ENCODE assay signal across 1 cellular context in genomic region chr3:129160891-129161859, GRCh38.
A peak's percentile ranks its signal among the peaks of the same experiment; 100 is the strongest.
TF ChIP-seq lines count a peak whose summit lies in the region.

ISY1 (minus strand) TSS chr3:129161063; CDS start chr3:129160975, 88 bp downstream.

TF ChIP-seq in HepG2, 621 proteins besides CTCF, POLR2A, EP300 and RAD21 (continued from another document and continues in another):
- TF ChIP-seq NR1H2 (CRISPR knock-in tag; IDR thresholded peaks at IDR 0.05; ENCODE audit: borderline replicate concordance, low read depth): no peak
- no peak for TF ChIP-seq FOXM1 (CRISPR knock-in tag; IDR thresholded peaks at IDR 0.05)
- TF ChIP-seq, protein P1, sequence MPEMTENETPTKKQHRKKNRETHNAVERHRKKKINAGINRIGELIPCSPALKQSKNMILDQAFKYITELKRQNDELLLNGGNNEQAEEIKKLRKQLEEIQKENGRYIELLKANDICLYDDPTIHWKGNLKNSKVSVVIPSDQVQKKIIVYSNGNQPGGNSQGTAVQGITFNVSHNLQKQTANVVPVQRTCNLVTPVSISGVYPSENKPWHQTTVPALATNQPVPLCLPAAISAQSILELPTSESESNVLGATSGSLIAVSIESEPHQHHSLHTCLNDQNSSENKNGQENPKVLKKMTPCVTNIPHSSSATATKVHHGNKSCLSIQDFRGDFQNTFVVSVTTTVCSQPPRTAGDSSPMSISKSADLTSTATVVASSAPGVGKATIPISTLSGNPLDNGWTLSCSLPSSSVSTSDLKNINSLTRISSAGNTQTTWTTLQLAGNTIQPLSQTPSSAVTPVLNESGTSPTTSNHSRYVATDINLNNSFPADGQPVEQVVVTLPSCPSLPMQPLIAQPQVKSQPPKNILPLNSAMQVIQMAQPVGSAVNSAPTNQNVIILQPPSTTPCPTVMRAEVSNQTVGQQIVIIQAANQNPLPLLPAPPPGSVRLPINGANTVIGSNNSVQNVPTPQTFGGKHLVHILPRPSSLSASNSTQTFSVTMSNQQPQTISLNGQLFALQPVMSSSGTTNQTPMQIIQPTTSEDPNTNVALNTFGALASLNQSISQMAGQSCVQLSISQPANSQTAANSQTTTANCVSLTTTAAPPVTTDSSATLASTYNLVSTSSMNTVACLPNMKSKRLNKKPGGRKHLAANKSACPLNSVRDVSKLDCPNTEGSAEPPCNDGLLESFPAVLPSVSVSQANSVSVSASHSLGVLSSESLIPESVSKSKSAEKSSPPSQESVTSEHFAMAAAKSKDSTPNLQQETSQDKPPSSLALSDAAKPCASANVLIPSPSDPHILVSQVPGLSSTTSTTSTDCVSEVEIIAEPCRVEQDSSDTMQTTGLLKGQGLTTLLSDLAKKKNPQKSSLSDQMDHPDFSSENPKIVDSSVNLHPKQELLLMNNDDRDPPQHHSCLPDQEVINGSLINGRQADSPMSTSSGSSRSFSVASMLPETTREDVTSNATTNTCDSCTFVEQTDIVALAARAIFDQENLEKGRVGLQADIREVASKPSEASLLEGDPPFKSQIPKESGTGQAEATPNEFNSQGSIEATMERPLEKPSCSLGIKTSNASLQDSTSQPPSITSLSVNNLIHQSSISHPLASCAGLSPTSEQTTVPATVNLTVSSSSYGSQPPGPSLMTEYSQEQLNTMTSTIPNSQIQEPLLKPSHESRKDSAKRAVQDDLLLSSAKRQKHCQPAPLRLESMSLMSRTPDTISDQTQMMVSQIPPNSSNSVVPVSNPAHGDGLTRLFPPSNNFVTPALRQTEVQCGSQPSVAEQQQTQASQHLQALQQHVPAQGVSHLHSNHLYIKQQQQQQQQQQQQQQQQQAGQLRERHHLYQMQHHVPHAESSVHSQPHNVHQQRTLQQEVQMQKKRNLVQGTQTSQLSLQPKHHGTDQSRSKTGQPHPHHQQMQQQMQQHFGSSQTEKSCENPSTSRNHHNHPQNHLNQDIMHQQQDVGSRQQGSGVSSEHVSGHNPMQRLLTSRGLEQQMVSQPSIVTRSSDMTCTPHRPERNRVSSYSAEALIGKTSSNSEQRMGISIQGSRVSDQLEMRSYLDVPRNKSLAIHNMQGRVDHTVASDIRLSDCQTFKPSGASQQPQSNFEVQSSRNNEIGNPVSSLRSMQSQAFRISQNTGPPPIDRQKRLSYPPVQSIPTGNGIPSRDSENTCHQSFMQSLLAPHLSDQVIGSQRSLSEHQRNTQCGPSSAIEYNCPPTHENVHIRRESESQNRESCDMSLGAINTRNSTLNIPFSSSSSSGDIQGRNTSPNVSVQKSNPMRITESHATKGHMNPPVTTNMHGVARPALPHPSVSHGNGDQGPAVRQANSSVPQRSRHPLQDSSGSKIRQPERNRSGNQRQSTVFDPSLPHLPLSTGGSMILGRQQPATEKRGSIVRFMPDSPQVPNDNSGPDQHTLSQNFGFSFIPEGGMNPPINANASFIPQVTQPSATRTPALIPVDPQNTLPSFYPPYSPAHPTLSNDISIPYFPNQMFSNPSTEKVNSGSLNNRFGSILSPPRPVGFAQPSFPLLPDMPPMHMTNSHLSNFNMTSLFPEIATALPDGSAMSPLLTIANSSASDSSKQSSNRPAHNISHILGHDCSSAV (CRISPR knock-in tag; IDR thresholded peaks at IDR 0.05; ENCODE audit: borderline replicate concordance): no peak
- TF ChIP-seq, protein P2, sequence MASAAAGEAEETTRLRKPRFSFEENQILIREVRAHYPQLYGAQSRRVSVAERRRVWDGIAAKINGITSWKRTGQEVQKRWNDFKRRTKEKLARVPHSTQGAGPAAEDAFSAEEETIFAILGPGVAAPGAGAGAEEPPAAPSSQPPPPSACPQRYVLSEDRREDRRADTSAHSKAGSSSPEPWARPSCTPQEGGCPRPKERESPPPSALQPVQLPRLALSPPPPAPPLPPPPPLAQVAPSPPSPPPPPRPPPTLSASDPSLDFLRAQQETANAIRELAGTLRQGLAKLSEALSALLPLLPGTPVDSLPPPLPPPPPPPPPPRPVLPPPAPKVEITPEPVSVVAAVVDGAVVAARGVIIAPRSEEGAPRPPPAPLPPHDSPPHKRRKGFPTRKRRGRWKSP (CRISPR knock-in tag; IDR thresholded peaks at IDR 0.05): peak; percentile 85
- TF ChIP-seq ZNF292 (CRISPR knock-in tag; IDR thresholded peaks at IDR 0.05; ENCODE audit: borderline replicate concordance, low read depth): no peak
- TF ChIP-seq MED8 (CRISPR knock-in tag; IDR thresholded peaks at IDR 0.05; ENCODE audit: insufficient replicate concordance): peak; percentile 45
- TF ChIP-seq ZNF777 (CRISPR knock-in tag; IDR thresholded peaks at IDR 0.05): peak; percentile 82; the same call in 1 of the 2 replicates
- peak; percentile 82 for TF ChIP-seq RBFOX2 (IDR thresholded peaks at IDR 0.05; ENCODE audit: low read depth, low read length)
- TF ChIP-seq CBX1 (IDR thresholded peaks at IDR 0.05; ENCODE audit: low read depth): peak; percentile 80
- no peak for TF ChIP-seq POLR2AphosphoS2 (IDR thresholded peaks at IDR 0.05; ENCODE audit: low read depth, low read length)
- no peak for TF ChIP-seq MAFF (IDR thresholded peaks at IDR 0.05; ENCODE audit: low read depth, low read length)
- no peak for TF ChIP-seq MED13 (CRISPR knock-in tag; IDR thresholded peaks at IDR 0.05)
- TF ChIP-seq, protein P3, sequence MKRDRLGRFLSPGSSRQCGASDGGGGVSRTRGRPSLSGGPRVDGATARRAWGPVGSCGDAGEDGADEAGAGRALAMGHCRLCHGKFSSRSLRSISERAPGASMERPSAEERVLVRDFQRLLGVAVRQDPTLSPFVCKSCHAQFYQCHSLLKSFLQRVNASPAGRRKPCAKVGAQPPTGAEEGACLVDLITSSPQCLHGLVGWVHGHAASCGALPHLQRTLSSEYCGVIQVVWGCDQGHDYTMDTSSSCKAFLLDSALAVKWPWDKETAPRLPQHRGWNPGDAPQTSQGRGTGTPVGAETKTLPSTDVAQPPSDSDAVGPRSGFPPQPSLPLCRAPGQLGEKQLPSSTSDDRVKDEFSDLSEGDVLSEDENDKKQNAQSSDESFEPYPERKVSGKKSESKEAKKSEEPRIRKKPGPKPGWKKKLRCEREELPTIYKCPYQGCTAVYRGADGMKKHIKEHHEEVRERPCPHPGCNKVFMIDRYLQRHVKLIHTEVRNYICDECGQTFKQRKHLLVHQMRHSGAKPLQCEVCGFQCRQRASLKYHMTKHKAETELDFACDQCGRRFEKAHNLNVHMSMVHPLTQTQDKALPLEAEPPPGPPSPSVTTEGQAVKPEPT (CRISPR knock-in tag; IDR thresholded peaks at IDR 0.05; ENCODE audit: low read depth): 0 out of 2 replicates have a peak, but pooled peaks have one; percentile 32
- 0 out of 2 replicates have a peak, but pooled peaks have one; percentile 33 for TF ChIP-seq ZNF780A (CRISPR knock-in tag; IDR thresholded peaks at IDR 0.05)
- no peak for TF ChIP-seq HMGA1 (CRISPR knock-in tag; conservative IDR thresholded peaks at IDR 0.05)
- peak; percentile 79 for TF ChIP-seq NFIC (IDR thresholded peaks at IDR 0.05; ENCODE audit: low read length)
- TF ChIP-seq RFX5 (IDR thresholded peaks at IDR 0.05; ENCODE audit: low read depth, low read length): no peak; the same call in 1 of the 2 replicates
- no peak for TF ChIP-seq TRAFD1 (CRISPR knock-in tag; IDR thresholded peaks at IDR 0.05; ENCODE audit: borderline replicate concordance)
- TF ChIP-seq KMT2B (CRISPR knock-in tag; IDR thresholded peaks at IDR 0.05): peak; percentile 89
- TF ChIP-seq ZNF878 (CRISPR knock-in tag; IDR thresholded peaks at IDR 0.05): peak; percentile 34; the same call in 1 of the 2 replicates
- no peak for TF ChIP-seq ZNF337 (CRISPR knock-in tag; IDR thresholded peaks at IDR 0.05; ENCODE audit: borderline replicate concordance, low read depth)
- TF ChIP-seq HNF1A (IDR thresholded peaks at IDR 0.05; ENCODE audit: low read depth): peak; percentile 41; the same call in 1 of the 2 replicates
- peak; percentile 43; the same call in 1 of the 2 replicates for TF ChIP-seq HNF1A (CRISPR knock-in tag; IDR thresholded peaks at IDR 0.05; ENCODE audit: borderline replicate concordance)
- TF ChIP-seq ZNF224 (CRISPR knock-in tag; IDR thresholded peaks at IDR 0.05): peak; percentile 89; the same call in 1 of the 2 replicates
- TF ChIP-seq ZNF558 (CRISPR knock-in tag; IDR thresholded peaks at IDR 0.05; ENCODE audit: borderline replicate concordance): peak; percentile 82; the same call in 1 of the 2 replicates
- peak; percentile 90 for TF ChIP-seq KMT2A (CRISPR knock-in tag; IDR thresholded peaks at IDR 0.05)
- TF ChIP-seq WIZ (CRISPR knock-in tag; IDR thresholded peaks at IDR 0.05): no peak
- TF ChIP-seq PCBP2 (optimal IDR thresholded peaks at IDR 0.05; ENCODE audit: low read depth, low read length, poor library complexity, severe bottlenecking): no peak
- TF ChIP-seq ZBTB20 (CRISPR knock-in tag; IDR thresholded peaks at IDR 0.05; ENCODE audit: borderline replicate concordance, low read depth): no peak; the same call in 1 of the 2 replicates
- TF ChIP-seq SIN3B (IDR thresholded peaks at IDR 0.05; ENCODE audit: low read length): peak; percentile 93
- TF ChIP-seq RBM22 (optimal IDR thresholded peaks at IDR 0.05; ENCODE audit: low read length): no peak
- TF ChIP-seq PRMT3 (CRISPR knock-in tag; IDR thresholded peaks at IDR 0.05; ENCODE audit: borderline replicate concordance, low read depth): no peak
- peak; percentile 82; the same call in 1 of the 3 replicates for TF ChIP-seq MXI1 (IDR thresholded peaks at IDR 0.05; ENCODE audit: borderline replicate concordance, low read depth, low read length)
- no peak for TF ChIP-seq SOX6 (IDR thresholded peaks at IDR 0.05)
- TF ChIP-seq SOX6 (CRISPR knock-in tag; IDR thresholded peaks at IDR 0.05): peak; percentile 60
- TF ChIP-seq, protein P4, sequence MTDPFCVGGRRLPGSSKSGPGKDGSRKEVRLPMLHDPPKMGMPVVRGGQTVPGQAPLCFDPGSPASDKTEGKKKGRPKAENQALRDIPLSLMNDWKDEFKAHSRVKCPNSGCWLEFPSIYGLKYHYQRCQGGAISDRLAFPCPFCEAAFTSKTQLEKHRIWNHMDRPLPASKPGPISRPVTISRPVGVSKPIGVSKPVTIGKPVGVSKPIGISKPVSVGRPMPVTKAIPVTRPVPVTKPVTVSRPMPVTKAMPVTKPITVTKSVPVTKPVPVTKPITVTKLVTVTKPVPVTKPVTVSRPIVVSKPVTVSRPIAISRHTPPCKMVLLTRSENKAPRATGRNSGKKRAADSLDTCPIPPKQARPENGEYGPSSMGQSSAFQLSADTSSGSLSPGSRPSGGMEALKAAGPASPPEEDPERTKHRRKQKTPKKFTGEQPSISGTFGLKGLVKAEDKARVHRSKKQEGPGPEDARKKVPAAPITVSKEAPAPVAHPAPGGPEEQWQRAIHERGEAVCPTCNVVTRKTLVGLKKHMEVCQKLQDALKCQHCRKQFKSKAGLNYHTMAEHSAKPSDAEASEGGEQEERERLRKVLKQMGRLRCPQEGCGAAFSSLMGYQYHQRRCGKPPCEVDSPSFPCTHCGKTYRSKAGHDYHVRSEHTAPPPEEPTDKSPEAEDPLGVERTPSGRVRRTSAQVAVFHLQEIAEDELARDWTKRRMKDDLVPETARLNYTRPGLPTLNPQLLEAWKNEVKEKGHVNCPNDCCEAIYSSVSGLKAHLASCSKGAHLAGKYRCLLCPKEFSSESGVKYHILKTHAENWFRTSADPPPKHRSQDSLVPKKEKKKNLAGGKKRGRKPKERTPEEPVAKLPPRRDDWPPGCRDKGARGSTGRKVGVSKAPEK (CRISPR knock-in tag; IDR thresholded peaks at IDR 0.05; ENCODE audit: borderline replicate concordance): no peak
- no peak for TF ChIP-seq PAWR (CRISPR knock-in tag; IDR thresholded peaks at IDR 0.05; ENCODE audit: borderline replicate concordance)
- peak; percentile 89 for TF ChIP-seq ELF4 (CRISPR knock-in tag; IDR thresholded peaks at IDR 0.05; ENCODE audit: borderline replicate concordance)
- TF ChIP-seq ZMYM2 (CRISPR knock-in tag; IDR thresholded peaks at IDR 0.05): no peak
- TF ChIP-seq ZNF432 (CRISPR knock-in tag; IDR thresholded peaks at IDR 0.05; ENCODE audit: borderline replicate concordance): no peak
- 0 out of 2 replicates have a peak, but pooled peaks have one; percentile 44 for TF ChIP-seq CAMTA2 (CRISPR knock-in tag; IDR thresholded peaks at IDR 0.05; ENCODE audit: borderline replicate concordance)
- no peak for TF ChIP-seq HMG20B (CRISPR knock-in tag; conservative IDR thresholded peaks at IDR 0.05)
- TF ChIP-seq ZNF282 (IDR thresholded peaks at IDR 0.05; ENCODE audit: partially characterized antibody): no peak
- no peak for TF ChIP-seq ZBTB3 (CRISPR knock-in tag; IDR thresholded peaks at IDR 0.05; ENCODE audit: borderline replicate concordance, low read depth)
- TF ChIP-seq ZNF543 (CRISPR knock-in tag; IDR thresholded peaks at IDR 0.05): peak; percentile 56; the same call in 1 of the 2 replicates
- TF ChIP-seq ZNF614 (CRISPR knock-in tag; IDR thresholded peaks at IDR 0.05; ENCODE audit: borderline replicate concordance): no peak
- no peak for TF ChIP-seq SAFB2 (CRISPR knock-in tag; IDR thresholded peaks at IDR 0.05; ENCODE audit: borderline replicate concordance, low read depth)
